20 cellular contexts compared by ENCODE assay signal in genomic region chrX:86295293-86295692, GRCh38.
"Had no signal": no experiment of that assay in that cellular context is flagged by ENCODE, and none has a peak within 500 bp of the region (broad histone marks: within the 10 kb centered on the region; RNA-seq: fewer than 3 reads in every experiment).

No MANE protein-coding gene starts in this region.

- H3K27ac ChIP-seq: breast epithelium, epithelial cell of prostate, heart left ventricle, left lung, thoracic aorta had no signal

- H3K27me3 ChIP-seq: heart left ventricle, left lung had no signal

- H3K9me3 ChIP-seq: breast epithelium, heart left ventricle, left lung, thoracic aorta had no signal

- FAIRE-seq: frontal cortex, kidney had no signal

- H3K4me3 ChIP-seq: breast epithelium, heart left ventricle, left lung, thoracic aorta had no signal

- H3K4me1 ChIP-seq: breast epithelium, heart left ventricle, left lung had no signal

- H3K36me3 ChIP-seq: breast epithelium, heart left ventricle, left lung, thoracic aorta had no signal

- ATAC-seq: activated naive CD8-positive, alpha-beta T cell treated with anti-CD3 and anti-CD28 coated beads, Interleukin-2, amount 50 U/mL, for 24 hours; effector memory CD8-positive, alpha-beta T cell; heart left ventricle; left lung had no signal

- DNase-seq: activated CD4-positive, alpha-beta T cell treated with anti-CD3 and anti-CD28 coated beads, Interleukin-2, amount 50 U/mL, for 48 hours; activated CD4-positive, CD25-positive, alpha-beta regulatory T cell treated with anti-CD3 and anti-CD28 coated beads, Interleukin-2, amount 50 U/mL, for 72 hours; activated naive CD4-positive, alpha-beta T cell treated with anti-CD3 and anti-CD28 coated beads for 36 hours; activated naive CD8-positive, alpha-beta T cell treated with anti-CD3 and anti-CD28 coated beads, Interleukin-2, amount 50 U/mL, for 24 hours; activated T-cell treated with anti-CD3 and anti-CD28 coated beads, Interleukin-2, amount 50 U/mL, for 1 hour; aorta; cerebellar nuclear complex; effector memory CD8-positive, alpha-beta T cell; heart left ventricle; kidney; left lung; mammary epithelial cell; naive B cell; retina; stimulated activated CD4-positive, alpha-beta T cell treated with anti-CD3 and anti-CD28 coated beads, Interleukin-12 subunit alpha, Interleukin-12 subunit beta, amount 100 ng/mL, for 4 hours; stimulated activated CD4-positive, alpha-beta T cell treated with anti-CD3 and anti-CD28 coated beads, Interleukin-2, amount 100 ng/mL, for 24 hours had no signal
